8 cellular contexts compared by ENCODE assay signal in genomic region chr5:140546851-140547507, GRCh38. TPM values are rescaled to one million over a fixed set of nuclear protein-coding genes. Genes with fewer than 3 reads are reported as not detected.
DNase-seq lines count a peak whose midpoint lies in the region; ATAC-seq and TF ChIP-seq lines count a peak whose summit lies in the region.

No MANE protein-coding gene starts in this region.

- POLR2A ChIA-PET in WTC11 (lab: Charles Lee), result interaction anchor here (0.7 to 3.8 kb wide), 13 partner anchors 9 to 200 kb away, joined by 3 to 47 read pairs (median 5); partner anchors contain the start of genes ANKHD1, APBB3, HARS1 and HARS2

- peak overlapping the region; percentile 66 for H3K4me2 ChIP-seq in hepatocyte

- ATAC-seq in GM21528 (IDR thresholded peaks at IDR 0.05; ENCODE audit: low FRiP score, unreplicated experiment) (peak; percentile 12), WTC11 (peak; percentile 2), HG03342 (IDR thresholded peaks at IDR 0.05; ENCODE audit: unreplicated experiment) (no peak)

- H3K4me1 ChIP-seq in hepatocyte (ENCODE audit: insufficient read depth), result peaks cover 23% of the 10 kb centered on the region

- peaks cover 2% of the 10 kb centered on the region for H3K79me2 ChIP-seq in hepatocyte

- H2AFZ ChIP-seq in hepatocyte, result no peak overlapping the region

- WGBS in hepatocyte (ENCODE audit: low lambda C conversion rate, missing lambda C conversion rate), result 49% methylated on average over 13 of the region's 13 CpGs

- H3K36me3 Mint-ChIP-seq in WTC11, result peaks cover 39% of the 10 kb centered on the region

- H3K27ac ChIP-seq in hepatocyte, result peak overlapping the region; percentile 79
- H3K27ac ChIP-seq in skin epidermis, result peak overlapping the region in 19 of 21 experiments; percentile 31 to 96 (median 90)

- H3K4me3 Mint-ChIP-seq in WTC11, result peak overlapping the region; percentile 77

- no peak overlapping the region for H3K4me3 ChIP-seq in hepatocyte
- H3K4me3 ChIP-seq in skin epidermis, result peak overlapping the region; percentile 29 to 60 (median 38)

- CTCF ChIA-PET in WTC11 (lab: Charles Lee), result interaction anchor here (0.7 to 3.3 kb wide), 25 partner anchors 9 to 401 kb away, joined by 3 to 28 read pairs (median 6); partner anchors contain the start of genes ANKHD1, APBB3, HARS1 and HARS2

- TF ChIP-seq CTCF in WTC11 (IDR thresholded peaks at IDR 0.05) (no peak), hepatocyte (IDR thresholded peaks at IDR 0.05; ENCODE audit: poor library complexity) (no peak)

- H4K20me1 ChIP-seq in hepatocyte (ENCODE audit: insufficient read depth, poor library complexity, severe bottlenecking), result no peaks in the 10 kb centered on the region

- H3K27ac Mint-ChIP-seq in WTC11, result peak overlapping the region; percentile 94

- peaks cover 25% of the 10 kb centered on the region for H3K4me1 Mint-ChIP-seq in WTC11

- H3K36me3 ChIP-seq in hepatocyte (replicated peaks; ENCODE audit: insufficient read depth, low read depth), result no peaks in the 10 kb centered on the region

- H3K27me3 ChIP-seq in hepatocyte, result no peaks in the 10 kb centered on the region

- no peak for DNase-seq in WTC11 (ENCODE audit: low spot score)
- DNase-seq in hepatocyte (ENCODE audit: low spot score), result no peak
- DNase-seq in HuH-7 (ENCODE audit: low spot score), result no peak
- no peak for DNase-seq in NCI-H2196 treated with DMSO at 0.1 percent for 48 hours (lab: John Stamatoyannopoulos, UW; ENCODE audit: unreplicated experiment)
- no peak for DNase-seq in NCI-H1930 (lab: John Stamatoyannopoulos, UW)

- H3K9me2 ChIP-seq in hepatocyte (replicated peaks; ENCODE audit: insufficient read depth), result no peaks in the 10 kb centered on the region

- H3K27me3 Mint-ChIP-seq in WTC11 (ENCODE audit: low read depth), result no peaks in the 10 kb centered on the region

- H3K9me3 ChIP-seq in hepatocyte (ENCODE audit: low read depth), result no peaks in the 10 kb centered on the region

- no peaks in the 10 kb centered on the region for H3K9me3 Mint-ChIP-seq in WTC11

TF ChIP-seq in WTC11, 78 proteins besides CTCF, POLR2A, EP300 and RAD21:
- TF ChIP-seq GABPB1 (CRISPR knock-in tag; IDR thresholded peaks at IDR 0.05) (peak; percentile 57; the same call in 1 of the 2 replicates), TEAD4 (CRISPR knock-in tag; IDR thresholded peaks at IDR 0.05) (no peak), SMAD3 (CRISPR knock-in tag; IDR thresholded peaks at IDR 0.05; ENCODE audit: borderline replicate concordance) (0 out of 2 replicates have a peak, but pooled peaks have one; percentile 58), NFYB (CRISPR knock-in tag; conservative IDR thresholded peaks at IDR 0.05; ENCODE audit: low read depth) (no peak), ZNF532 (CRISPR knock-in tag; IDR thresholded peaks at IDR 0.05; ENCODE audit: borderline replicate concordance) (no peak), FOXJ3 (CRISPR knock-in tag; IDR thresholded peaks at IDR 0.05; ENCODE audit: borderline replicate concordance) (no peak), RELA (CRISPR knock-in tag; IDR thresholded peaks at IDR 0.05; ENCODE audit: borderline replicate concordance) (no peak), MLX (CRISPR knock-in tag; IDR thresholded peaks at IDR 0.05) (no peak), ZNF671 (CRISPR knock-in tag; IDR thresholded peaks at IDR 0.05) (0 out of 2 replicates have a peak, but pooled peaks have one; percentile 17), ZNF416 (CRISPR knock-in tag; IDR thresholded peaks at IDR 0.05) (no peak), AR (CRISPR knock-in tag; IDR thresholded peaks at IDR 0.05) (0 out of 2 replicates have a peak, but pooled peaks have one; percentile 60)

RNA-seq across cellular contexts. Expression of gene EIF4EBP3, which starts 0.5 kb away (rescaled TPM):
- 8.4 to 9.8 TPM (median 8.8 TPM) in 3 replicates for total RNA-seq in WTC11 (2021)
- 2.7 and 3.5 TPM in 2 replicates for total RNA-seq in hepatocyte
- polyA plus RNA-seq in hepatocyte, result 6.6 and 6.9 TPM in 2 replicates

RNA-seq across cellular contexts. Expression of gene SRA1, which starts 10.3 kb away (rescaled TPM):
- total RNA-seq in WTC11 (2021) (34.5 to 37.8 TPM (median 34.6 TPM) in 3 replicates), hepatocyte (24.4 and 26.5 TPM in 2 replicates)
- polyA plus RNA-seq in hepatocyte, result 66.4 and 66.6 TPM in 2 replicates

RNA-seq across cellular contexts. Expression of gene APBB3, which starts 17.4 kb away (rescaled TPM):
- 23.7 to 25.9 TPM (median 25.2 TPM) in 3 replicates for total RNA-seq in WTC11 (2021)
- total RNA-seq in hepatocyte, result 19.5 and 21.0 TPM in 2 replicates
- 41.5 and 51.5 TPM in 2 replicates for polyA plus RNA-seq in hepatocyte

RNA-seq across cellular contexts. Expression of gene SLC35A4, which starts 17.6 kb away (rescaled TPM):
- 74.7 to 75.7 TPM (median 74.8 TPM) in 3 replicates for total RNA-seq in WTC11 (2021)
- 29.2 and 34.1 TPM in 2 replicates for total RNA-seq in hepatocyte
- 70.4 and 81.0 TPM in 2 replicates for polyA plus RNA-seq in hepatocyte
